ENCODE assay signal across 8 cellular contexts in genomic region chr20:25058797-25059486, GRCh38. TPM values are rescaled to one million over a fixed set of nuclear protein-coding genes. Genes with fewer than 3 reads are reported as not detected.
DNase-seq lines count a peak whose midpoint lies in the region; ATAC-seq, FAIRE-seq and TF ChIP-seq lines count a peak whose summit lies in the region.

No MANE protein-coding gene starts in this region.

- 4 to 9% methylated on average over 13 to 17 of the region's 19 CpGs for WGBS in lower leg skin, 2 donors

- peak; percentile 68 for DNase-seq in A673 (ENCODE audit: low spot score)
- DNase-seq in GM19239 (ENCODE audit: insufficient read length, low spot score) = no peak
- DNase-seq in lower leg skin (ENCODE audit: low spot score in 2 of 2) = peak in 1 of 2 donors; percentile 86
- peak; percentile 76 for DNase-seq in upper lobe of right lung
- DNase-seq in stimulated activated CD4-positive, alpha-beta T cell treated with anti-CD3 and anti-CD28 coated beads, Interleukin-4, amount 100 ng/mL, for 1 hour = no peak

- POLR2A ChIA-PET in A673 (lab: Charles Lee; ENCODE audit: low non-redundant PET) = no interaction called here

- no peak for TF ChIP-seq POLR2A in lower leg skin (IDR thresholded peaks at IDR 0.05)

- TF ChIP-seq CTCF in A673 (conservative IDR thresholded peaks at IDR 0.05; ENCODE audit: low read depth, low read length) = peak; percentile 16; the same call in 1 of the 2 replicates
- TF ChIP-seq CTCF in lower leg skin (IDR thresholded peaks at IDR 0.05) = no peak
- TF ChIP-seq CTCF in upper lobe of right lung (IDR thresholded peaks at IDR 0.05) = no peak

- ATAC-seq in upper lobe of right lung (no peak), GM19351 (IDR thresholded peaks at IDR 0.05; ENCODE audit: unreplicated experiment) (no peak), HG03045 (IDR thresholded peaks at IDR 0.05; ENCODE audit: unreplicated experiment) (no peak)

- BruUV-seq in A673 (replicated peaks; lab: Mats Ljungman, UMichigan) = no TSS peak

- FAIRE-seq in GM19239 (lab: Jason Lieb, UNC) = peak; percentile 61

- H3K36me3 ChIP-seq in A673 (ENCODE audit: insufficient read depth, low read length, poor library complexity, severe bottlenecking) (no peaks in the 10 kb centered on the region), upper lobe of right lung (no peaks in the 10 kb centered on the region)

- CTCF ChIA-PET in A673 (lab: Charles Lee) = interaction anchor here (0.9 kb wide), 1 partner anchor 66 kb away, joined by 4 read pairs; the partner anchor contains the start of gene APMAP

- intact Hi-C loops in A673 (cut with micrococcal nuclease; ENCODE audit: unreplicated experiment) (no loop called here), lower leg skin (cut with DNase I; ENCODE audit: low total_unique reads) (no loop called here), upper lobe of right lung (cut with DNase I) (no loop called here)

- H3K27ac ChIP-seq in A673 (ENCODE audit: low read depth, low read length, poor library complexity, severe bottlenecking) (peak overlapping the region; percentile 20), angular gyrus (ENCODE audit: low read depth, low read length) (peak overlapping the region; percentile 82), upper lobe of right lung (peak overlapping the region; percentile 95)

- H3K4me3 ChIP-seq in A673 (ENCODE audit: low read depth, low read length, poor library complexity, severe bottlenecking) (peak overlapping the region; percentile 68), lower leg skin (ENCODE audit: low read depth, poor library complexity, severe bottlenecking) (peak overlapping the region; percentile 70), upper lobe of right lung (peak overlapping the region; percentile 75)

- H3K27me3 ChIP-seq in A673 (replicated peaks; ENCODE audit: insufficient read depth, low read depth, low read length, poor library complexity) (peaks cover 34% of the 10 kb centered on the region), upper lobe of right lung (no peaks in the 10 kb centered on the region)

- H3K4me1 ChIP-seq in A673 (ENCODE audit: insufficient read depth, low read length, poor library complexity, severe bottlenecking) (peaks cover 15% of the 10 kb centered on the region), upper lobe of right lung (peaks cover 37% of the 10 kb centered on the region)

- no peaks in the 10 kb centered on the region for H3K9me3 ChIP-seq in A673 (ENCODE audit: low read depth, low read length, poor library complexity, severe bottlenecking)
- no peaks in the 10 kb centered on the region for H3K9me3 ChIP-seq in upper lobe of right lung

RNA-seq across cellular contexts. Expression of gene ACSS1, which starts 1.0 kb away (rescaled TPM):
- total RNA-seq in A673 (2021) (3.9 and 4.9 TPM in 2 replicates), lower leg skin (10 to 100 TPM; 33.7 to 42.3 (median 38.4) TPM), upper lobe of right lung (37.2 TPM)

RNA-seq across cellular contexts. Expression of gene VSX1, which starts 23.0 kb away (rescaled TPM):
- not detected in 2 replicates for total RNA-seq in A673 (2021)
- not detected for total RNA-seq in lower leg skin
- total RNA-seq in upper lobe of right lung = not detected

Comparison
In these comparisons a context has a peak if more than half of its experiments do, and no peak if none do; other contexts are left out.
1. DNase-seq: peak in A673 (single experiment) and upper lobe of right lung (single experiment); none in GM19239 (single experiment) and stimulated activated CD4-positive, alpha-beta T cell treated with anti-CD3 and anti-CD28 coated beads, Interleukin-4, amount 100 ng/mL, for 1 hour (single experiment).
2. H3K27ac ChIP-seq: peak in every context shown above with its lines; median percentile 95 in upper lobe of right lung; 82 in angular gyrus; 20 in A673.
3. Peak in every context shown above with its lines, with median percentiles within 50 percentile points of each other: H3K4me3 ChIP-seq.